In the genomic region with DNA sequence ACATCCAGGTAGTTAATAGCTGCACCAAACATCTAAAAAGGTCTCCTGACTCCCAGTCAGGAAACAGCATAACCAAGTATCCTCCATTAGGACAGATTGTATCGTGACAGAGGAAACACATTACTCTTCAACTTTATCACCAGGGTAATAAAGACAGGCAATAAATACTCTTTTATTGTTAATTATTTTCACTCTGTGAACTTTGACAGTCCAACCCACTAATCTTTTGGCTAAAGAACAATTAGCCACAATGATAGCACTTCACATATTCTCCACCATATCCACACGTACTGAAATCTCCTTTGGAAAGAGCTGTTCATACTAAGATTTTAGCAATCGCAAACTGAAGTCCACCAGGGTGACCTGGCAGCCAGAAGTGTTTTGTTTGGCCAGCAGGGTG, we compare ENCODE assay signal across 19 cellular contexts. TPM values are rescaled to one million over a fixed set of nuclear protein-coding genes. Genes with fewer than 3 reads are reported as not detected.
DNase-seq lines count a peak whose midpoint lies in the region; ATAC-seq, FAIRE-seq and TF ChIP-seq lines count a peak whose summit lies in the region.
"Had no signal": no experiment of that assay in that cellular context is flagged by ENCODE, and none has a peak within 500 bp of the region (broad histone marks: within the 10 kb centered on the region; RNA-seq: fewer than 3 reads in every experiment).

No MANE protein-coding gene starts in this region.

- H3K4me3 Mint-ChIP-seq in HFFc6: no peak overlapping the region
- H3K4me3 Mint-ChIP-seq: CD8-positive, alpha-beta memory T cell had no signal

- intact Hi-C loops in endothelial cell of umbilical vein (cut with micrococcal nuclease): no loop called here

- DNase-seq in HFFc6: no peak
- peak; percentile 45 for DNase-seq in endothelial cell of umbilical vein (ENCODE audit: low read depth, low spot score)
- no peak for DNase-seq in COLO668 (lab: John Stamatoyannopoulos, UW; ENCODE audit: unreplicated experiment)
- DNase-seq: BE2C; CD8-positive, alpha-beta memory T cell; DMS153; EL; NCI-H1092; NCI-H1694 treated with DMSO at 0.1 percent for 48 hours; NCI-H446 treated with DMSO at 0.1 percent for 48 hours; NCI-H774; Peyer's patch; Right ventricle myocardium superior had no signal

- H3K27ac Mint-ChIP-seq in HFFc6: peak overlapping the region; percentile 17; the same call in 1 of the 2 replicates

- H3K36me3 ChIP-seq in OCI-LY3 (replicated peaks; ENCODE audit: low read depth, low read length) (peaks cover 2% of the 10 kb centered on the region), endothelial cell of umbilical vein (ENCODE audit: control insufficient read depth in 2 of 2, extremely low read depth in 1 of 2, insufficient read depth in 2 of 2, low read length in 2 of 2) (peaks cover 2 to 4% of the 10 kb centered on the region in 2 experiments), parathyroid adenoma (ENCODE audit: control insufficient read depth, insufficient read depth, low read length) (no peaks in the 10 kb centered on the region)
- H3K36me3 ChIP-seq: BE2C, HAP-1, Peyer's patch had no signal

- H3K79me2 ChIP-seq in OCI-LY3 (ENCODE audit: low read length) (peaks cover 10% of the 10 kb centered on the region), endothelial cell of umbilical vein (ENCODE audit: control insufficient read depth, insufficient read depth, low read length) (peaks cover 55% of the 10 kb centered on the region), parathyroid adenoma (peaks cover 22% of the 10 kb centered on the region)

- H3K27me3 ChIP-seq in OCI-LY3 (ENCODE audit: low read depth, low read length) (no peaks in the 10 kb centered on the region), endothelial cell of umbilical vein (ENCODE audit: control insufficient read depth in 2 of 2, insufficient read depth in 2 of 2, low read length in 2 of 2) (no peaks in the 10 kb centered on the region), parathyroid adenoma (ENCODE audit: control insufficient read depth, insufficient read depth, low read length) (no peaks in the 10 kb centered on the region)
- H3K27me3 ChIP-seq: BE2C, Peyer's patch had no signal

- BruUV-seq in endothelial cell of umbilical vein (replicated peaks; lab: Mats Ljungman, UMichigan): no TSS peak

- ATAC-seq in HG03439 (IDR thresholded peaks at IDR 0.05; ENCODE audit: unreplicated experiment) (no peak), GM19395 (IDR thresholded peaks at IDR 0.05; ENCODE audit: unreplicated experiment) (no peak)

- no peak overlapping the region for H2AFZ ChIP-seq in OCI-LY3 (ENCODE audit: low read depth, low read length)
- H2AFZ ChIP-seq in endothelial cell of umbilical vein (ENCODE audit: low read depth, low read length): no peak overlapping the region
- peak overlapping the region; percentile 17 for H2AFZ ChIP-seq in parathyroid adenoma

- H4K20me1 ChIP-seq in OCI-LY3 (ENCODE audit: insufficient read depth, low read length) (no peaks in the 10 kb centered on the region), endothelial cell of umbilical vein (replicated peaks; ENCODE audit: control insufficient read depth, extremely low read depth, insufficient read depth, low read length) (no peaks in the 10 kb centered on the region)

- no peak for TF ChIP-seq POLR2A in endothelial cell of umbilical vein (IDR thresholded peaks at IDR 0.05; ENCODE audit: low read depth, low read length)

- peaks cover 88% of the 10 kb centered on the region for H3K4me1 Mint-ChIP-seq in HFFc6 (ENCODE audit: low read depth)

- dilution Hi-C loops in endothelial cell of umbilical vein (cut with MboI; ENCODE audit: extremely low pct_ligation_motif_present, low sequenced_read_pairs): no loop called here

- H3K27ac ChIP-seq in OCI-LY3 (ENCODE audit: low read length): peak overlapping the region; percentile 80
- H3K27ac ChIP-seq in endothelial cell of umbilical vein (ENCODE audit: insufficient read depth, low read depth, low read length): no peak overlapping the region
- H3K27ac ChIP-seq in parathyroid adenoma: peak overlapping the region; percentile 85

- TF ChIP-seq CTCF in HFFc6 (IDR thresholded peaks at IDR 0.05) (no peak), OCI-LY3 (IDR thresholded peaks at IDR 0.05; ENCODE audit: low read depth, low read length) (no peak), endothelial cell of umbilical vein (IDR thresholded peaks at IDR 0.05; ENCODE audit: extremely low read depth in 1 of 2, insufficient read depth in 1 of 2, low read depth in 1 of 2, low read length in 2 of 2) (no peak), parathyroid adenoma (IDR thresholded peaks at IDR 0.05) (no peak)

- no peaks in the 10 kb centered on the region for H3K9me3 ChIP-seq in OCI-LY3 (ENCODE audit: insufficient read depth, low read length)
- H3K9me3 ChIP-seq in endothelial cell of umbilical vein (replicated peaks; ENCODE audit: control insufficient read depth, insufficient read depth, low read length): no peaks in the 10 kb centered on the region
- no peaks in the 10 kb centered on the region for H3K9me3 ChIP-seq in parathyroid adenoma (ENCODE audit: control insufficient read depth, low read length)
- H3K9me3 ChIP-seq: BE2C, HAP-1, Peyer's patch had no signal

- H3K36me3 Mint-ChIP-seq in HFFc6 (ENCODE audit: low read depth): peaks cover 37% of the 10 kb centered on the region

- H3K4me3 ChIP-seq in OCI-LY3 (ENCODE audit: low read length): peak overlapping the region; percentile 12; the same call in 1 of the 2 replicates
- no peak overlapping the region for H3K4me3 ChIP-seq in endothelial cell of umbilical vein (replicated peaks in 1 of 3; ENCODE audit: insufficient read depth in 1 of 3, low read depth in 1 of 3, low read length in 3 of 3)
- no peak overlapping the region for H3K4me3 ChIP-seq in parathyroid adenoma (ENCODE audit: low read depth, low read length)
- H3K4me3 ChIP-seq: HAP-1, Peyer's patch had no signal

- FAIRE-seq in endothelial cell of umbilical vein (lab: Jason Lieb, UNC): no peak
- FAIRE-seq: HTR-8/SVneo had no signal

- H3K4me2 ChIP-seq in OCI-LY3 (ENCODE audit: low read length) (peak overlapping the region; percentile 60), endothelial cell of umbilical vein (ENCODE audit: insufficient read depth, low read length) (no peak overlapping the region), parathyroid adenoma (ENCODE audit: low read length) (no peak overlapping the region)

- H3K9me1 ChIP-seq in endothelial cell of umbilical vein (replicated peaks; ENCODE audit: control insufficient read depth, extremely low read depth, insufficient read depth, low read length): no peaks in the 10 kb centered on the region

- H3K4me1 ChIP-seq in OCI-LY3 (ENCODE audit: low read length) (peaks cover 87% of the 10 kb centered on the region), endothelial cell of umbilical vein (ENCODE audit: control insufficient read depth, extremely low read depth, insufficient read depth, low read length) (peaks cover 36% of the 10 kb centered on the region), parathyroid adenoma (peaks cover 48% of the 10 kb centered on the region)
- H3K4me1 ChIP-seq: BE2C had no signal

- CTCF ChIA-PET in endothelial cell of umbilical vein (lab: Charles Lee): interaction anchor here (0.8 to 1.3 kb wide), 5 partner anchors 18 to 358 kb away, joined by 3 to 6 read pairs (median 4); no protein-coding TSS in a partner anchor

- POLR2A ChIA-PET in endothelial cell of umbilical vein (lab: Charles Lee): interaction anchor here (1.2 kb wide), 1 partner anchor 20 kb away, joined by 5 read pairs; no protein-coding TSS in a partner anchor

- H3K27me3 Mint-ChIP-seq in HFFc6 (ENCODE audit: insufficient read depth): no peaks in the 10 kb centered on the region; the same call in 1 of the 2 replicates

- H3K9ac ChIP-seq in OCI-LY3 (ENCODE audit: low read length): peak overlapping the region; percentile 59; the same call in 1 of the 2 replicates
- H3K9ac ChIP-seq in endothelial cell of umbilical vein (replicated peaks; ENCODE audit: extremely low read depth, insufficient read depth, low read length): no peak overlapping the region
- no peak overlapping the region for H3K9ac ChIP-seq in parathyroid adenoma

- no peaks in the 10 kb centered on the region for H3K9me3 Mint-ChIP-seq in HFFc6
- H3K9me3 Mint-ChIP-seq: CD8-positive, alpha-beta memory T cell had no signal

TF ChIP-seq in endothelial cell of umbilical vein, 7 proteins besides CTCF, POLR2A, EP300 and RAD21:
- TF ChIP-seq FOS (IDR thresholded peaks at IDR 0.05; ENCODE audit: borderline replicate concordance, insufficient read depth, low read length): no peak
- no peak for TF ChIP-seq EZH2 (IDR thresholded peaks at IDR 0.05; ENCODE audit: borderline replicate concordance, low read depth, low read length, severe bottlenecking)
TF ChIP-seq in endothelial cell of umbilical vein: peak in this region for 0.

RNA-seq across cellular contexts. Expression of gene ARHGAP18, which starts 46.4 kb away (rescaled TPM):
- total RNA-seq in HFFc6 (2021; fragmentation: NEBNext Ultra II Directional; extraction: Animal tissue kit (Norgen Biotek cat#: 25700)): 10 to 100 TPM; 70.8 to 81.2 (median 76.0) TPM
- total RNA-seq in endothelial cell of umbilical vein: 86.1 and 111 TPM in 2 replicates
- 11.0 and 13.1 TPM in 2 replicates for polyA plus RNA-seq in endothelial cell of umbilical vein
- 21.9 and 22.6 TPM in 2 replicates for polyA plus RNA-seq in endothelial cell of umbilical vein (2011; cell fraction: cytosol; rRNA removed)
- polyA plus RNA-seq in endothelial cell of umbilical vein (2011; cell fraction: nucleus; rRNA removed): 25.0 and 31.9 TPM in 2 replicates
- 43.4 and 50.9 TPM in 2 replicates for polyA plus RNA-seq in endothelial cell of umbilical vein (2012)
- polyA minus RNA-seq in endothelial cell of umbilical vein: 48.2 and 49.1 TPM in 2 replicates
- 7.6 TPM for polyA minus RNA-seq in endothelial cell of umbilical vein (2011; cell fraction: cytosol; rRNA and poly(A)+ RNA removed)
- 89.2 and 110 TPM in 2 replicates for polyA minus RNA-seq in endothelial cell of umbilical vein (2011; cell fraction: nucleus; rRNA and poly(A)+ RNA removed)
